19 cellular contexts compared by ENCODE assay signal in the genomic region with DNA sequence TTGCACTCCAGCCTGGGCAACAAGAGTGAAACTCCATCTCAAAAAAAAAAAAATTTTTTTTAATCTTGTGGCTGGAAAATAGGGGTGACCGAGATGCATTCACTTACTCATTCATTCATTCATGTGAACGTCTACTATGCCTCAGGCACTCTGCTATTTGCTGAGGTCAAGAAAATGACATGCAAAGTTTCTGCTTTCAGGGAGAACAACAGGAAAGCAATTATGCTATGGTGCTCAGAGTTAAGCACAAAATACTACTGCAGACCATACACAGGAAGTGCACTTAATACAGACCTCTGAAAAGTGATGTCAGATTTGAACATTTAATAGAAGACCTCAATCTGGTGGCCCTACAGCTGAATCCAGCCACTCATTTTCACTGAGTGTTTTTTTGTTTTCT. TPM values are rescaled to one million over a fixed set of nuclear protein-coding genes. Genes with fewer than 3 reads are reported as not detected.
"Had no signal": no experiment of that assay in that cellular context is flagged by ENCODE, and none has a peak within 500 bp of the region (broad histone marks: within the 10 kb centered on the region; RNA-seq: fewer than 3 reads in every experiment).

No MANE protein-coding gene starts in this region.

- DNase-seq: activated CD4-positive, CD25-positive, alpha-beta regulatory T cell; activated CD8-positive, alpha-beta memory T cell treated with anti-CD3 and anti-CD28 coated beads, Interleukin-2, amount 10 ng/mL, durations not matched to agents 7 days and 5 days; activated effector memory CD4-positive, alpha-beta T cell treated with anti-CD3 and anti-CD28 coated beads, Interleukin-2, amount 50 U/mL, for 16 hours; activated naive CD8-positive, alpha-beta T cell treated with anti-CD3 and anti-CD28 coated beads for 36 hours; activated T-cell treated with anti-CD3 and anti-CD28 coated beads, Interleukin-2, amount 50 U/mL, for 4 hours; hippocampal formation; sigmoid colon; stimulated activated CD4-positive, alpha-beta T cell treated with anti-CD3 and anti-CD28 coated beads, Interleukin-12 subunit alpha, Interleukin-12 subunit beta, amount 100 ng/mL, for 4 hours; stimulated activated naive CD4-positive, alpha-beta T cell treated with Interleukin-2 at 50 U/mL for 16 hours; T-helper 2 cell had no signal

- ATAC-seq: activated CD8-positive, alpha-beta memory T cell treated with anti-CD3 and anti-CD28 coated beads, Interleukin-2, amount 10 ng/mL, durations not matched to agents 7 days and 5 days; activated T-cell treated with anti-CD3 and anti-CD28 coated beads, Interleukin-2, amount 50 U/mL, for 4 hours had no signal

- FAIRE-seq: bronchial epithelial cell, TTC549 had no signal

- H3K9me3 ChIP-seq: sigmoid colon, suprapubic skin had no signal

- H3K27me3 ChIP-seq: sigmoid colon, suprapubic skin had no signal

- H3K9me3 Mint-ChIP-seq: activated naive CD8-positive, alpha-beta T cell treated with anti-CD3 and anti-CD28 coated beads for 36 hours; activated T-cell treated with anti-CD3 and anti-CD28 coated beads, Interleukin-2, amount 50 U/mL, for 4 hours; type B pancreatic cell had no signal

- H3K4me1 ChIP-seq: sigmoid colon, suprapubic skin had no signal

- H3K4me3 Mint-ChIP-seq: activated CD8-positive, alpha-beta memory T cell treated with anti-CD3 and anti-CD28 coated beads, Interleukin-2, amount 10 ng/mL, durations not matched to agents 7 days and 5 days; activated naive CD8-positive, alpha-beta T cell treated with anti-CD3 and anti-CD28 coated beads for 36 hours; activated T-cell treated with anti-CD3 and anti-CD28 coated beads, Interleukin-2, amount 50 U/mL, for 4 hours; type B pancreatic cell had no signal

- H3K27ac ChIP-seq: sigmoid colon, suprapubic skin had no signal

- H3K36me3 Mint-ChIP-seq: activated CD8-positive, alpha-beta memory T cell treated with anti-CD3 and anti-CD28 coated beads, Interleukin-2, amount 10 ng/mL, durations not matched to agents 7 days and 5 days; activated naive CD8-positive, alpha-beta T cell treated with anti-CD3 and anti-CD28 coated beads for 36 hours; type B pancreatic cell had no signal

- H3K27me3 Mint-ChIP-seq: activated naive CD8-positive, alpha-beta T cell treated with anti-CD3 and anti-CD28 coated beads for 36 hours; type B pancreatic cell had no signal

- H3K36me3 ChIP-seq: sigmoid colon, suprapubic skin had no signal

- H3K27ac Mint-ChIP-seq: activated CD8-positive, alpha-beta memory T cell treated with anti-CD3 and anti-CD28 coated beads, Interleukin-2, amount 10 ng/mL, durations not matched to agents 7 days and 5 days; activated naive CD8-positive, alpha-beta T cell treated with anti-CD3 and anti-CD28 coated beads for 36 hours had no signal

- H3K4me1 Mint-ChIP-seq: activated CD8-positive, alpha-beta memory T cell treated with anti-CD3 and anti-CD28 coated beads, Interleukin-2, amount 10 ng/mL, durations not matched to agents 7 days and 5 days; activated naive CD8-positive, alpha-beta T cell treated with anti-CD3 and anti-CD28 coated beads for 36 hours had no signal

- H3K4me3 ChIP-seq: sigmoid colon, suprapubic skin had no signal

RNA-seq across cellular contexts. Expression of a gene that starts 59.6 kb away (rescaled TPM):
- total RNA-seq: activated CD8-positive, alpha-beta memory T cell treated with anti-CD3 and anti-CD28 coated beads, Interleukin-2, amount 10 ng/mL, durations not matched to agents 7 days and 5 days; activated naive CD8-positive, alpha-beta T cell treated with anti-CD3 and anti-CD28 coated beads for 36 hours; activated T-cell treated with anti-CD3 and anti-CD28 coated beads, Interleukin-2, amount 50 U/mL, for 4 hours; bronchial epithelial cell; glomerular endothelial cell; kidney epithelial cell; lower leg skin; osteocyte; pulmonary artery endothelial cell; sigmoid colon; suprapubic skin had no signal
